11 cellular contexts compared by ENCODE assay signal in the genomic region with DNA sequence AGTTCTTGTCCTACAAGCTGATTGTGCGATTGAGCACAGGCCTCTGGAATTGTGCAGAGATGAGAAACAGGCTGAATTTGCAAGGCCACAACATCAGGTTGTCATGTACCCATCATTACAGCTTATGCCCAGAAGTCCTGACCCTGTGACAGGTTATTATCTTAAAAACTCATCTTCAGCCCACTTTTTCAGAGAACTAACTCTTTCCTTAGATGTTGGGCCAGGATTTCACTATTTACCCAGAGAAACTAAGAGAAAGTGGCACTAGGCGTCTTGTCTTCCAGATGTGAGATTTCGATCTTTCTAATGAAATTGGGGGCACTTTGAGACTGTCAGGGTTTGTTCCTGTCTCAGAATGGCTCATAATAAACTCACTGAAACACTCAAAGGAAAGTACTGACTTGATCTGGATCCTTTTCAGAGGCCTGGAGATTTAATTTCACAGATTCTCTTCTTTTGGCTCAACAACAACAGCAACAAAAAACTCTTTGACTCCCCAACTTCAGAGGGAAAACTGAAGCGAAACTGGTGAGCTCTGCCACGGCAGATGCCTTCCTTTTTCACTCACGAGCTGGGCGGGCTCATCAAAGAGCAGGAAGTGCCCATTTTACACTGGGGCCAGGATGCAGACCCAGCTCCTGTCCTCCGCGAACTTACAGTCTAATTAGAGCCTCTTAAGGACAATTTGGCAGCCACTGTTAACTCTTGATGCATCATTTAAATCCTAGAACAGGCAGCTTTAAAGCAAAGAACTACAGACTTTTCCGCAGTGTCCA. TPM values are rescaled to one million over a fixed set of nuclear protein-coding genes. Genes with fewer than 3 reads are reported as not detected.
A peak's percentile ranks its signal among the peaks of the same experiment; 100 is the strongest.
DNase-seq lines count a peak whose midpoint lies in the region; ATAC-seq and TF ChIP-seq lines count a peak whose summit lies in the region.
"Had no signal": no experiment of that assay in that cellular context is flagged by ENCODE, and none has a peak within 500 bp of the region (broad histone marks: within the 10 kb centered on the region; RNA-seq: fewer than 3 reads in every experiment).

No MANE protein-coding gene starts in this region.

- 72 to 78% methylated on average over 10 of the region's 10 CpGs for WGBS in thyroid gland, 2 donors

- H3K36me3 ChIP-seq in left lung (peaks cover 0 to 36% of the 10 kb centered on the region in 2 donors), thyroid gland (peaks cover 9 to 17% of the 10 kb centered on the region in 2 donors)

- peaks cover 24 to 28% of the 10 kb centered on the region in 2 donors for H3K4me1 ChIP-seq in left lung
- H3K4me1 ChIP-seq in thyroid gland = peaks cover 47 to 56% of the 10 kb centered on the region in 2 donors

- H3K27me3 ChIP-seq in left lung (no peaks in the 10 kb centered on the region), thyroid gland (no peaks in the 10 kb centered on the region)

- peaks cover 38% of the 10 kb centered on the region for H3K36me3 Mint-ChIP-seq in activated naive CD4-positive, alpha-beta T cell treated with anti-CD3 and anti-CD28 coated beads, Interleukin-2, amount 10 ng/mL, durations not matched to agents 7 days and 5 days
- peaks cover 40% of the 10 kb centered on the region for H3K36me3 Mint-ChIP-seq in activated CD8-positive, alpha-beta T cell treated with anti-CD3 and anti-CD28 coated beads, Interleukin-2, amount 10 ng/mL, durations not matched to agents 7 days and 5 days (ENCODE audit: low read depth)

- no peak overlapping the region for H3K4me3 ChIP-seq in left lung
- H3K4me3 ChIP-seq in thyroid gland (replicated peaks in 1 of 3) = no peak overlapping the region

- TF ChIP-seq POLR2A in thyroid gland (IDR thresholded peaks at IDR 0.05) = no peak

- peak; percentile 53 for DNase-seq in activated naive CD4-positive, alpha-beta T cell treated with anti-CD3 and anti-CD28 coated beads, Interleukin-2, amount 10 ng/mL, durations not matched to agents 7 days and 5 days
- DNase-seq in activated naive CD4-positive, alpha-beta T cell treated with anti-CD3 and anti-CD28 coated beads, Interleukin-2, amount 50 U/mL, for 16 hours = no peak
- no peak for DNase-seq in activated CD8-positive, alpha-beta T cell treated with anti-CD3 and anti-CD28 coated beads, Interleukin-2, amount 10 ng/mL, durations not matched to agents 7 days and 5 days
- no peak for DNase-seq in left lung
- DNase-seq in thyroid gland = peak in 1 of 2 donors; percentile 18
- no peak for DNase-seq in NCI-H2227 treated with DMSO at 0.1 percent for 48 hours (lab: John Stamatoyannopoulos, UW)
- DNase-seq in HEK293T (ENCODE audit: extremely low spot score) = no peak
- no peak for DNase-seq in effector CD4-positive, alpha-beta T cell
- DNase-seq: NCI-H2081 had no signal

- peaks cover 28% of the 10 kb centered on the region for H3K4me1 Mint-ChIP-seq in activated naive CD4-positive, alpha-beta T cell treated with anti-CD3 and anti-CD28 coated beads, Interleukin-2, amount 10 ng/mL, durations not matched to agents 7 days and 5 days
- peaks cover 45% of the 10 kb centered on the region for H3K4me1 Mint-ChIP-seq in activated CD8-positive, alpha-beta T cell treated with anti-CD3 and anti-CD28 coated beads, Interleukin-2, amount 10 ng/mL, durations not matched to agents 7 days and 5 days (ENCODE audit: low read depth)

- no peaks in the 10 kb centered on the region for H3K9me3 ChIP-seq in left lung
- H3K9me3 ChIP-seq in thyroid gland = no peaks in the 10 kb centered on the region

- peak overlapping the region; percentile 54 for H3K27ac Mint-ChIP-seq in activated naive CD4-positive, alpha-beta T cell treated with anti-CD3 and anti-CD28 coated beads, Interleukin-2, amount 10 ng/mL, durations not matched to agents 7 days and 5 days
- peak overlapping the region; percentile 47 for H3K27ac Mint-ChIP-seq in activated CD8-positive, alpha-beta T cell treated with anti-CD3 and anti-CD28 coated beads, Interleukin-2, amount 10 ng/mL, durations not matched to agents 7 days and 5 days

- ATAC-seq in activated CD8-positive, alpha-beta T cell treated with anti-CD3 and anti-CD28 coated beads, Interleukin-2, amount 10 ng/mL, durations not matched to agents 7 days and 5 days = peak; percentile 44
- ATAC-seq in left lung = no peak

- CTCF ChIA-PET in activated naive CD4-positive, alpha-beta T cell treated with anti-CD3 and anti-CD28 coated beads, Interleukin-2, amount 10 ng/mL, durations not matched to agents 7 days and 5 days (lab: Charles Lee) = interaction anchor here (1.1 to 2.1 kb wide), 2 partner anchors 15 to 105 kb away, joined by 3 to 4 read pairs; no protein-coding TSS in a partner anchor
- CTCF ChIA-PET in activated CD8-positive, alpha-beta T cell treated with anti-CD3 and anti-CD28 coated beads, Interleukin-2, amount 10 ng/mL, durations not matched to agents 7 days and 5 days (lab: Charles Lee) = interaction anchor here (0.8 to 11.8 kb wide), 7 partner anchors 10 to 340 kb away, joined by 3 to 96 read pairs (median 4); partner anchors contain the start of gene SLC12A3
- CTCF ChIA-PET in HEK293T (lab: Yijun Ruan, JAX) = interaction anchor here (0.6 to 1.2 kb wide), 2 partner anchors 41 to 64 kb away, joined by 3 read pairs; no protein-coding TSS in a partner anchor

- TF ChIP-seq CTCF in left lung (IDR thresholded peaks at IDR 0.05) = no peak
- no peak for TF ChIP-seq CTCF in thyroid gland (IDR thresholded peaks at IDR 0.05)

- H3K27ac ChIP-seq in left lung (peak overlapping the region; percentile 53 to 75), thyroid gland (peak overlapping the region; percentile 96 to 99 (median 97))
- H3K27ac ChIP-seq: C4-2B had no signal

- H3K9me3 Mint-ChIP-seq in activated naive CD4-positive, alpha-beta T cell treated with anti-CD3 and anti-CD28 coated beads, Interleukin-2, amount 10 ng/mL, durations not matched to agents 7 days and 5 days = peaks cover 8% of the 10 kb centered on the region
- H3K9me3 Mint-ChIP-seq in activated CD8-positive, alpha-beta T cell treated with anti-CD3 and anti-CD28 coated beads, Interleukin-2, amount 10 ng/mL, durations not matched to agents 7 days and 5 days (ENCODE audit: insufficient read depth) = peaks cover 3% of the 10 kb centered on the region

- POLR2A ChIA-PET in activated CD8-positive, alpha-beta T cell treated with anti-CD3 and anti-CD28 coated beads, Interleukin-2, amount 10 ng/mL, durations not matched to agents 7 days and 5 days (lab: Charles Lee) = no interaction called here
- POLR2A ChIA-PET in HEK293T (lab: Yijun Ruan, JAX) = no interaction called here

- intact Hi-C loops in left lung (cut with DNase I) = no loop called here
- intact Hi-C loops in thyroid gland (cut with DNase I) = no loop called here

- no peak overlapping the region for H3K4me3 Mint-ChIP-seq in activated naive CD4-positive, alpha-beta T cell treated with anti-CD3 and anti-CD28 coated beads, Interleukin-2, amount 10 ng/mL, durations not matched to agents 7 days and 5 days
- H3K4me3 Mint-ChIP-seq in activated CD8-positive, alpha-beta T cell treated with anti-CD3 and anti-CD28 coated beads, Interleukin-2, amount 10 ng/mL, durations not matched to agents 7 days and 5 days = no peak overlapping the region

- H3K27me3 Mint-ChIP-seq in activated naive CD4-positive, alpha-beta T cell treated with anti-CD3 and anti-CD28 coated beads, Interleukin-2, amount 10 ng/mL, durations not matched to agents 7 days and 5 days = no peaks in the 10 kb centered on the region
- H3K27me3 Mint-ChIP-seq in activated CD8-positive, alpha-beta T cell treated with anti-CD3 and anti-CD28 coated beads, Interleukin-2, amount 10 ng/mL, durations not matched to agents 7 days and 5 days (ENCODE audit: low read depth) = no peaks in the 10 kb centered on the region

TF ChIP-seq in HEK293T, 16 proteins besides CTCF, POLR2A, EP300 and RAD21:
- TF ChIP-seq FOXK2 (IDR thresholded peaks at IDR 0.05) (no peak), L3MBTL2 (conservative IDR thresholded peaks at IDR 0.05) (no peak), SUZ12 (IDR thresholded peaks at IDR 0.05) (no peak), HDGF (IDR thresholded peaks at IDR 0.05; ENCODE audit: borderline replicate concordance) (no peak), LEF1 (IDR thresholded peaks at IDR 0.05; ENCODE audit: borderline replicate concordance) (no peak), FOXM1 (IDR thresholded peaks at IDR 0.05; ENCODE audit: borderline replicate concordance) (no peak), NFRKB (IDR thresholded peaks at IDR 0.05) (no peak), ZNF384 (IDR thresholded peaks at IDR 0.05) (no peak), SP1 (IDR thresholded peaks at IDR 0.05) (no peak), CTBP1 (IDR thresholded peaks at IDR 0.05; ENCODE audit: borderline replicate concordance) (no peak), TARDBP (IDR thresholded peaks at IDR 0.05) (no peak), BHLHE40 (IDR thresholded peaks at IDR 0.05; ENCODE audit: borderline replicate concordance) (no peak), ARNT (IDR thresholded peaks at IDR 0.05) (no peak), ELF4 (IDR thresholded peaks at IDR 0.05) (no peak), FOXA1 (IDR thresholded peaks at IDR 0.05) (no peak)
- TF ChIP-seq, protein P1, sequence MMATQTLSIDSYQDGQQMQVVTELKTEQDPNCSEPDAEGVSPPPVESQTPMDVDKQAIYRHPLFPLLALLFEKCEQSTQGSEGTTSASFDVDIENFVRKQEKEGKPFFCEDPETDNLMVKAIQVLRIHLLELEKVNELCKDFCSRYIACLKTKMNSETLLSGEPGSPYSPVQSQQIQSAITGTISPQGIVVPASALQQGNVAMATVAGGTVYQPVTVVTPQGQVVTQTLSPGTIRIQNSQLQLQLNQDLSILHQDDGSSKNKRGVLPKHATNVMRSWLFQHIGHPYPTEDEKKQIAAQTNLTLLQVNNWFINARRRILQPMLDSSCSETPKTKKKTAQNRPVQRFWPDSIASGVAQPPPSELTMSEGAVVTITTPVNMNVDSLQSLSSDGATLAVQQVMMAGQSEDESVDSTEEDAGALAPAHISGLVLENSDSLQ (IDR thresholded peaks at IDR 0.05) = no peak

RNA-seq across cellular contexts. Expression of gene SLC12A3, which starts 17.6 kb away (rescaled TPM):
- not detected for total RNA-seq in activated CD8-positive, alpha-beta T cell treated with anti-CD3 and anti-CD28 coated beads, Interleukin-2, amount 10 ng/mL, durations not matched to agents 7 days and 5 days
- total RNA-seq in left lung (not detected), thyroid gland (not detected)
- total RNA-seq: lower leg skin had no signal
